ENCODE assay signal across 8 cellular contexts in genomic region chr5:102154791-102155605, GRCh38.
DNase-seq lines count a peak whose midpoint lies in the region; ATAC-seq and TF ChIP-seq lines count a peak whose summit lies in the region.
"Not testable (repeated sequence)": the region's sequence is repeated elsewhere in the genome, so short reads cannot be mapped to it uniquely, and the experiment has no call there.

No MANE protein-coding gene starts in this region.

- TF ChIP-seq CTCF in Calu3 (IDR thresholded peaks at IDR 0.05; ENCODE audit: unreplicated experiment); GM23338 (conservative IDR thresholded peaks at IDR 0.05; ENCODE audit: low read depth in 2 of 2); KMS-11 (conservative IDR thresholded peaks at IDR 0.05; ENCODE audit: low read depth, low read length); choroid plexus epithelial cell (conservative IDR thresholded peaks at IDR 0.05; ENCODE audit: low read depth, low read length); left ventricle myocardium inferior (IDR thresholded peaks at IDR 0.05; ENCODE audit: borderline replicate concordance): not testable (repeated sequence)

- peaks cover 13% of the 10 kb centered on the region for H3K9me3 ChIP-seq in left ventricle myocardium inferior (replicated peaks)
- H3K9me3 ChIP-seq in naive thymus-derived CD4-positive, alpha-beta T cell (ENCODE audit: control insufficient read depth in 2 of 3, low read length in 3 of 3): not testable (repeated sequence)

- POLR2A ChIA-PET in activated CD4-positive, alpha-beta memory T cell treated with anti-CD3 and anti-CD28 coated beads for 36 hours (lab: Charles Lee); naive thymus-derived CD4-positive, alpha-beta T cell (lab: Charles Lee): not testable (repeated sequence)

- peak overlapping the region; percentile 54; the same call in 1 of the 2 replicates for H3K9ac ChIP-seq in KMS-11

- H2AFZ ChIP-seq in GM23338 (peak overlapping the region; percentile 67), KMS-11 (ENCODE audit: low read depth) (peak overlapping the region; percentile 51; the same call in 1 of the 2 replicates)

- H3K27me3 ChIP-seq in GM23338 (ENCODE audit: insufficient read depth); KMS-11 (ENCODE audit: insufficient read depth, low read depth); left ventricle myocardium inferior (ENCODE audit: low read depth); naive thymus-derived CD4-positive, alpha-beta T cell (ENCODE audit: control insufficient read depth in 2 of 2, insufficient read depth in 2 of 2, low read length in 2 of 2): not testable (repeated sequence)

- not testable (repeated sequence) for BruUV-seq in Calu3 (replicated peaks; lab: Mats Ljungman, UMichigan)

- peak overlapping the region; percentile 54 for H3K4me3 ChIP-seq in GM23338
- not testable (repeated sequence) for H3K4me3 ChIP-seq in KMS-11 (IDR thresholded peaks at IDR 0.05; ENCODE audit: insufficient read depth, low read depth, low read length); naive thymus-derived CD4-positive, alpha-beta T cell (ENCODE audit: low read length)
- H3K4me3 ChIP-seq in choroid plexus epithelial cell (ENCODE audit: low read depth, low read length): peak overlapping the region; percentile 22
- peak overlapping the region; percentile 51 for H3K4me3 ChIP-seq in left ventricle myocardium inferior

- H3K4me3 Mint-ChIP-seq in Calu3 (ENCODE audit: low read depth, unreplicated experiment): peak overlapping the region; percentile 65
- not testable (repeated sequence) for H3K4me3 Mint-ChIP-seq in GM23338
- H3K4me3 Mint-ChIP-seq in activated CD4-positive, alpha-beta memory T cell treated with anti-CD3 and anti-CD28 coated beads for 36 hours: peak overlapping the region; percentile 50
- peak overlapping the region in 6 of 10 donors; percentile 28 to 65 (median 59) for H3K4me3 Mint-ChIP-seq in naive thymus-derived CD4-positive, alpha-beta T cell
- peak overlapping the region; percentile 67 for H3K4me3 Mint-ChIP-seq in stimulated activated memory B cell treated with anti-CD40 and anti-IgM and Interleukin-4, amounts not matched to agents 10 μg/mL and 1 μg/mL and 100 μg/mL, for 72 hours

- CTCF ChIA-PET in Calu3 (lab: Charles Lee): interaction anchor here (0.7 to 0.8 kb wide), 2 partner anchors 212 to 1638 kb away, joined by 3 read pairs; no protein-coding TSS in a partner anchor
- CTCF ChIA-PET in activated CD4-positive, alpha-beta memory T cell treated with anti-CD3 and anti-CD28 coated beads for 36 hours (lab: Charles Lee); naive thymus-derived CD4-positive, alpha-beta T cell (lab: Charles Lee): not testable (repeated sequence)

- not testable (repeated sequence) for H3K27ac Mint-ChIP-seq in Calu3 (ENCODE audit: unreplicated experiment); GM23338; activated CD4-positive, alpha-beta memory T cell treated with anti-CD3 and anti-CD28 coated beads for 36 hours; stimulated activated memory B cell treated with anti-CD40 and anti-IgM and Interleukin-4, amounts not matched to agents 10 μg/mL and 1 μg/mL and 100 μg/mL, for 72 hours
- peak overlapping the region in 2 of 9 donors; percentile 21 to 31 for H3K27ac Mint-ChIP-seq in naive thymus-derived CD4-positive, alpha-beta T cell

- H3K4me1 ChIP-seq in GM23338 (ENCODE audit: insufficient read depth); KMS-11 (ENCODE audit: low read depth, poor library complexity, severe bottlenecking); left ventricle myocardium inferior; naive thymus-derived CD4-positive, alpha-beta T cell (ENCODE audit: control insufficient read depth in 2 of 2, insufficient read depth in 2 of 2, low read length in 2 of 2): not testable (repeated sequence)

- not testable (repeated sequence) for H3K36me3 Mint-ChIP-seq in Calu3 (ENCODE audit: insufficient read depth, unreplicated experiment); activated CD4-positive, alpha-beta memory T cell treated with anti-CD3 and anti-CD28 coated beads for 36 hours; naive thymus-derived CD4-positive, alpha-beta T cell; stimulated activated memory B cell treated with anti-CD40 and anti-IgM and Interleukin-4, amounts not matched to agents 10 μg/mL and 1 μg/mL and 100 μg/mL, for 72 hours
- peaks cover 10% of the 10 kb centered on the region; the same call in 1 of the 3 replicates for H3K36me3 Mint-ChIP-seq in GM23338 (ENCODE audit: low read depth)

- peak; percentile 84 for ATAC-seq in GM23338
- peak; percentile 66 for ATAC-seq in naive thymus-derived CD4-positive, alpha-beta T cell
- ATAC-seq in stimulated activated memory B cell treated with anti-CD40 and anti-IgM and Interleukin-4, amounts not matched to agents 10 μg/mL and 1 μg/mL and 100 μg/mL, for 72 hours: peak; percentile 40

- not testable (repeated sequence) for H3K27ac ChIP-seq in GM23338 (ENCODE audit: low read depth); left ventricle myocardium inferior (replicated peaks); naive thymus-derived CD4-positive, alpha-beta T cell (ENCODE audit: low read depth, low read length)
- peak overlapping the region; percentile 29; the same call in 1 of the 2 replicates for H3K27ac ChIP-seq in KMS-11

- H3K4me2 ChIP-seq in GM23338 (peak overlapping the region; percentile 70), KMS-11 (peak overlapping the region; percentile 30; the same call in 1 of the 2 replicates)

- not testable (repeated sequence) for H3K27me3 Mint-ChIP-seq in Calu3 (ENCODE audit: unreplicated experiment); GM23338 (ENCODE audit: insufficient read depth, low read depth, poor library complexity); activated CD4-positive, alpha-beta memory T cell treated with anti-CD3 and anti-CD28 coated beads for 36 hours; naive thymus-derived CD4-positive, alpha-beta T cell; stimulated activated memory B cell treated with anti-CD40 and anti-IgM and Interleukin-4, amounts not matched to agents 10 μg/mL and 1 μg/mL and 100 μg/mL, for 72 hours

- not testable (repeated sequence) for H3K36me3 ChIP-seq in GM23338 (ENCODE audit: insufficient read depth); KMS-11 (ENCODE audit: insufficient read depth); left ventricle myocardium inferior; naive thymus-derived CD4-positive, alpha-beta T cell (ENCODE audit: control insufficient read depth in 2 of 3, insufficient read depth in 3 of 3, low read length in 3 of 3)

- DNase-seq in Calu3: peak; percentile 21
- peak; percentile 50 for DNase-seq in GM23338 (ENCODE audit: low spot score)
- DNase-seq in activated CD4-positive, alpha-beta memory T cell treated with anti-CD3 and anti-CD28 coated beads for 36 hours; left ventricle myocardium inferior: not testable (repeated sequence)
- DNase-seq in choroid plexus epithelial cell (ENCODE audit: low read depth): peak; percentile 3
- peak in 5 of 9 donors; percentile 7 to 49 (median 24) for DNase-seq in naive thymus-derived CD4-positive, alpha-beta T cell

- H3K9me3 Mint-ChIP-seq in Calu3 (ENCODE audit: low read depth, unreplicated experiment); activated CD4-positive, alpha-beta memory T cell treated with anti-CD3 and anti-CD28 coated beads for 36 hours; naive thymus-derived CD4-positive, alpha-beta T cell; stimulated activated memory B cell treated with anti-CD40 and anti-IgM and Interleukin-4, amounts not matched to agents 10 μg/mL and 1 μg/mL and 100 μg/mL, for 72 hours: not testable (repeated sequence)
- H3K9me3 Mint-ChIP-seq in GM23338: peaks cover 16% of the 10 kb centered on the region

- H4K20me1 ChIP-seq in GM23338 (replicated peaks; ENCODE audit: insufficient read depth); KMS-11 (ENCODE audit: insufficient read depth): not testable (repeated sequence)

- not testable (repeated sequence) for H3F3A ChIP-seq in GM23338 (replicated peaks; ENCODE audit: low read depth)

- not testable (repeated sequence) for H3K9me2 ChIP-seq in GM23338 (ENCODE audit: insufficient read depth)

- intact Hi-C loops in Calu3 (cut with micrococcal nuclease; ENCODE audit: unreplicated experiment): loop anchor here (10.0 kb wide), 1 partner anchor 760 kb away; no protein-coding TSS in a partner anchor
- intact Hi-C loops in activated CD4-positive, alpha-beta memory T cell treated with anti-CD3 and anti-CD28 coated beads for 36 hours (cut with micrococcal nuclease): loop anchor here (5.0 kb wide), 1 partner anchor 213 kb away; no protein-coding TSS in a partner anchor
- intact Hi-C loops in left ventricle myocardium inferior (cut with micrococcal nuclease): not testable (repeated sequence)
- intact Hi-C loops in naive thymus-derived CD4-positive, alpha-beta T cell (cut with micrococcal nuclease): loop anchor here (5.0 to 10.0 kb wide), 3 partner anchors 213 to 1530 kb away; no protein-coding TSS in a partner anchor

- not testable (repeated sequence) for H3K4me1 Mint-ChIP-seq in Calu3 (ENCODE audit: low read depth, unreplicated experiment); GM23338; activated CD4-positive, alpha-beta memory T cell treated with anti-CD3 and anti-CD28 coated beads for 36 hours (ENCODE audit: low read depth); naive thymus-derived CD4-positive, alpha-beta T cell; stimulated activated memory B cell treated with anti-CD40 and anti-IgM and Interleukin-4, amounts not matched to agents 10 μg/mL and 1 μg/mL and 100 μg/mL, for 72 hours

- H3K79me2 ChIP-seq in GM23338 (replicated peaks; ENCODE audit: insufficient read depth); KMS-11 (ENCODE audit: insufficient read depth, low read depth): not testable (repeated sequence)
